Comparison of ENCODE assay signal across 27 cellular contexts in the genomic region with DNA sequence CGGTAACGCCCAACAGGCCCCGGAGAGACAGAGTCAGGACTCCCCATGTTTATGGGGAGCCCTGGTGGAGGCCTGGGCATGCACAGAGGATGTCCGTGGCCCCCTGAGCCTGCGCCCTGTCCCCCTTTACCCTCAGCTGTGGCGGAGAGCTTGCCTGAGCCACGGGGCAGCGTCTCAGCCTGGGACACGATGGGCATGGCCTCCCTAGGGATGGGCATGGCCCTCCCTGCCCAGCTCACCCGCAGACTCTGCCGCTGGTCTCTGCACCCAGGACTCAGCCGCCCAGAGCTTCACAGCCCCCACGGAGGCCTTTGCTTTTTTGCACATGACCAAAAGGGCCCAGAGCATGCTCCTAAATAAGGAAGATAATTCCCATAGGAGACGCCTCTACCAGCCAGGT.
DNase-seq lines count a peak whose midpoint lies in the region; ATAC-seq, FAIRE-seq and TF ChIP-seq lines count a peak whose summit lies in the region.
"Had no signal": no experiment of that assay in that cellular context is flagged by ENCODE, and none has a peak within 500 bp of the region (broad histone marks: within the 10 kb centered on the region; RNA-seq: fewer than 3 reads in every experiment).

No MANE protein-coding gene starts in this region.

- H3K4me3 ChIP-seq in kidney (ENCODE audit: low read length in 2 of 2) (no peak overlapping the region), spleen (no peak overlapping the region)
- H3K4me3 ChIP-seq in naive thymus-derived CD4-positive, alpha-beta T cell (ENCODE audit: low read length) = no peak overlapping the region
- H3K4me3 ChIP-seq: BLaER1, GM12878 had no signal

- peaks cover 4 to 10% of the 10 kb centered on the region in 2 donors for H3K9me3 ChIP-seq in kidney (ENCODE audit: control insufficient read depth in 1 of 2, low read length in 2 of 2)
- no peaks in the 10 kb centered on the region for H3K9me3 ChIP-seq in naive thymus-derived CD4-positive, alpha-beta T cell (ENCODE audit: control insufficient read depth in 2 of 3, low read length in 3 of 3)
- H3K9me3 ChIP-seq in spleen = peaks cover 0 to 93% (median 56%) of the 10 kb centered on the region in 8 donors
- H3K9me3 ChIP-seq: BE2C had no signal

- no peak overlapping the region for H3K9ac ChIP-seq in kidney (ENCODE audit: low read length in 2 of 2)
- H3K9ac ChIP-seq: BLaER1 had no signal

- peaks cover 0 to 15% (median 0%) of the 10 kb centered on the region in 5 donors for H3K27me3 Mint-ChIP-seq in naive thymus-derived CD4-positive, alpha-beta T cell
- H3K27me3 Mint-ChIP-seq: CD4-positive, CD25-positive, alpha-beta regulatory T cell had no signal

- H3K36me3 ChIP-seq in kidney (ENCODE audit: control insufficient read depth in 1 of 2, insufficient read depth in 2 of 2, low read length in 2 of 2) (no peaks in the 10 kb centered on the region), spleen (no peaks in the 10 kb centered on the region)
- no peaks in the 10 kb centered on the region for H3K36me3 ChIP-seq in naive thymus-derived CD4-positive, alpha-beta T cell (ENCODE audit: control insufficient read depth in 2 of 3, insufficient read depth in 3 of 3, low read length in 3 of 3)
- H3K36me3 ChIP-seq: BE2C had no signal

- no peak overlapping the region for H3K4me3 Mint-ChIP-seq in naive thymus-derived CD4-positive, alpha-beta T cell
- H3K4me3 Mint-ChIP-seq: CD14-positive monocyte; CD4-positive, alpha-beta memory T cell; CD4-positive, CD25-positive, alpha-beta regulatory T cell; CD8-positive, alpha-beta memory T cell had no signal

- peak; percentile 21 for ATAC-seq in naive thymus-derived CD4-positive, alpha-beta T cell
- ATAC-seq in GM21723 (IDR thresholded peaks at IDR 0.05; ENCODE audit: unreplicated experiment) = no peak
- ATAC-seq in HG03108 (IDR thresholded peaks at IDR 0.05; ENCODE audit: unreplicated experiment) = no peak
- ATAC-seq: GM12878 had no signal

- TF ChIP-seq POLR2A in spleen (IDR thresholded peaks at IDR 0.05) = no peak

- H3K4me1 ChIP-seq in kidney (ENCODE audit: control insufficient read depth in 1 of 2, insufficient read depth in 1 of 2, low read depth in 1 of 2, low read length in 2 of 2) (no peaks in the 10 kb centered on the region), spleen (no peaks in the 10 kb centered on the region)
- H3K4me1 ChIP-seq in naive thymus-derived CD4-positive, alpha-beta T cell (ENCODE audit: control insufficient read depth in 2 of 2, insufficient read depth in 2 of 2, low read length in 2 of 2) = no peaks in the 10 kb centered on the region
- H3K4me1 ChIP-seq: BE2C, BLaER1 had no signal

- H3K4me1 Mint-ChIP-seq in naive thymus-derived CD4-positive, alpha-beta T cell = no peaks in the 10 kb centered on the region
- H3K4me1 Mint-ChIP-seq: CD14-positive monocyte; CD4-positive, alpha-beta memory T cell; CD8-positive, alpha-beta memory T cell had no signal

- TF ChIP-seq CTCF in kidney (IDR thresholded peaks at IDR 0.05; ENCODE audit: borderline replicate concordance, extremely low read depth, insufficient read depth) = no peak
- no peak for TF ChIP-seq CTCF in spleen (IDR thresholded peaks at IDR 0.05 in 8 of 11, conservative IDR thresholded peaks at IDR 0.05 in 3 of 11)

- intact Hi-C loops in kidney (cut with DNase I) (no loop called here), spleen (cut with DNase I; ENCODE audit: low total_unique reads) (no loop called here)
- intact Hi-C loops in naive thymus-derived CD4-positive, alpha-beta T cell (cut with micrococcal nuclease) = no loop called here

- CTCF ChIA-PET in naive thymus-derived CD4-positive, alpha-beta T cell (lab: Charles Lee) = no interaction called here

- H3K27me3 ChIP-seq in naive thymus-derived CD4-positive, alpha-beta T cell (ENCODE audit: control insufficient read depth in 2 of 2, insufficient read depth in 2 of 2, low read length in 2 of 2) = no peaks in the 10 kb centered on the region
- no peaks in the 10 kb centered on the region for H3K27me3 ChIP-seq in spleen (replicated peaks in 1 of 7)
- H3K27me3 ChIP-seq: BE2C, BLaER1 had no signal

- DNase-seq in kidney (peak; percentile 37), spleen (peak; percentile 56)
- DNase-seq in naive thymus-derived CD4-positive, alpha-beta T cell = no peak
- no peak for DNase-seq in effector CD8-positive, alpha-beta T cell (lab: John Stamatoyannopoulos, UW)
- DNase-seq: 8988T; ACHN; BE2C; C1 segment of cervical spinal cord; CD4-positive, alpha-beta memory T cell; CD4-positive, CD25-positive, alpha-beta regulatory T cell; CD8-positive, alpha-beta memory T cell; COR-L47; DMS 273 treated with DMSO at 0.1 percent for 48 hours; DMS153; DMS53; DMS79; DND-41; EL; GDM1 had no signal

- H3K27ac Mint-ChIP-seq in naive thymus-derived CD4-positive, alpha-beta T cell = no peak overlapping the region
- H3K27ac Mint-ChIP-seq: CD4-positive, alpha-beta memory T cell; CD4-positive, CD25-positive, alpha-beta regulatory T cell; CD8-positive, alpha-beta memory T cell had no signal

- 85 to 96% (median 92%) methylated on average over 7 to 14 of the region's 14 CpGs for WGBS in spleen, 5 donors

- no peak for FAIRE-seq in kidney (lab: Jason Lieb, UNC)
- FAIRE-seq: A204.1, GM12878, GM12892, GM18507 had no signal

- peaks cover 1 to 29% (median 14%) of the 10 kb centered on the region in 11 donors for H3K9me3 Mint-ChIP-seq in naive thymus-derived CD4-positive, alpha-beta T cell

- POLR2A ChIA-PET in naive thymus-derived CD4-positive, alpha-beta T cell (lab: Charles Lee) = no interaction called here

- H3K27ac ChIP-seq in kidney (ENCODE audit: low read depth in 2 of 2, low read length in 2 of 2) (no peak overlapping the region), spleen (no peak overlapping the region)
- H3K27ac ChIP-seq in naive thymus-derived CD4-positive, alpha-beta T cell (ENCODE audit: low read depth, low read length) = no peak overlapping the region
- H3K27ac ChIP-seq: BLaER1 had no signal

- H3K36me3 Mint-ChIP-seq in naive thymus-derived CD4-positive, alpha-beta T cell = peaks cover 0 to 5% (median 0%) of the 10 kb centered on the region in 5 donors
- H3K36me3 Mint-ChIP-seq: CD14-positive monocyte; CD4-positive, alpha-beta memory T cell; CD4-positive, CD25-positive, alpha-beta regulatory T cell had no signal

Comparison
In these comparisons a context has a peak if more than half of its experiments do, and no peak if none do; other contexts are left out.
1. DNase-seq: peak in kidney (single experiment) and spleen (single experiment); none in naive thymus-derived CD4-positive, alpha-beta T cell (0 of 9) and effector CD8-positive, alpha-beta T cell (single experiment).